Comparison of ENCODE assay signal across 12 cellular contexts in the genomic region with DNA sequence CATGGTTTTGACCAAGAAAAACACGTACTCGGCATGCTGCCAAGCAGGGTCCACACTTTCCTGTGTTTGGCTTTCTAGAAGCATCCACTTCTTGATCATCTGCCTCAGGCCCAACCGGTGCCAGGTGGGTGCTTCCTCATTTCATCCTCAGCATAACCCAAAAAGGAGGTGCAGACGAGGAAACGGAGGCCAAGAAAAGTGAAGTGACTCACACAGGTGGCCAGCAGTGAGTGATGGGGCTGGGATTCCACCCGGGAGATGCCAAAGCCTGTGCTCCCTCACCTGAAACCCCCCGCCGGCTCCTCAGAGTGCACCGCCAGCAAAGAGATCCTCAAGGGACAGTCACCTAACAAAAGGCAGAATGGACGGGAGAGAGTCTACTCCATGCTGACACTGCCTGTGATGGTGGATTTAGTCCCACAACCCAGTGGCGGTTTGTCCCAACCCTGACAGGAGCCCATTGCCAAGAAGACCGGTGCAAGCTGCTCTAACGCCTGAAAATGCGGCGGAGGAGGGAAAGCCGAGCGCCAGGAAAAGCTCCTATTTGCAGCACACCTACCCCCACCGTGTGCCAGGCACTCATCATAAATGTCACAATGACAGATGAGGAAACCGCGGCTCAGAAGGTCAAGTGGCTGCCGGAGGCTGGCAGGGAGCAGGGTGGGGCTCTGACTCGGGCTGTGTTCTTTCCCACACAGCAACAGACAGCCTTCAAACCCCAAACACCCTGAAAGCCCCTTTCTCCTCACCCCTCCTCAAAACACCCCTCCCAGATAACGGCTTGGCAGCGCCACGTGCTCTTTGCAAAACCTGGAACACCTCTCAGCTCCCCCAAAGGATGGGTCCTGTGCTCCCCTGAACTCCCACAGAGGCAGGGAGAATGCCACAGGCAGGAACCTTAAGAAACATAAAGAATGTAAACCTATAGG. TPM values are rescaled to one million over a fixed set of nuclear protein-coding genes. Genes with fewer than 3 reads are reported as not detected.
DNase-seq lines count a peak whose midpoint lies in the region; ATAC-seq and TF ChIP-seq lines count a peak whose summit lies in the region.
"Had no signal": no experiment of that assay in that cellular context is flagged by ENCODE, and none has a peak within 500 bp of the region (broad histone marks: within the 10 kb centered on the region; RNA-seq: fewer than 3 reads in every experiment).

No MANE protein-coding gene starts in this region.

- H3K79me2 ChIP-seq in DND-41 (ENCODE audit: insufficient read depth, low read length) = peaks cover 100% of the 10 kb centered on the region

- DNase-seq in DND-41 (no peak), SK-N-MC (ENCODE audit: low read depth, low spot score) (no peak), left colon (no peak), iPS-NIHi7 (ENCODE audit: extremely low spot score) (no peak), HuH-7.5 (ENCODE audit: low spot score) (no peak), MG63 (no peak)
- no peak for DNase-seq in activated T-helper 1 cell treated with anti-CD3 and anti-CD28 coated beads, Interleukin-12 subunit alpha, Interleukin-12 subunit beta, Interleukin-2, Interleukin-4 antibody, amounts not matched to agents 30 ng/mL and 10 ng/mL and 1 ng/mL, durations not matched to agents 14 hours and 24 hours and 36 hours (ENCODE audit: low spot score)
- DNase-seq: kidney glomerular epithelial cell had no signal

- TF ChIP-seq CTCF in DND-41 (IDR thresholded peaks at IDR 0.05; ENCODE audit: borderline replicate concordance, extremely low read depth, low read length, poor library complexity, severe bottlenecking) = no peak

- H3K36me3 ChIP-seq in DND-41 (ENCODE audit: insufficient read depth, low read length) (peaks cover 97% of the 10 kb centered on the region), SK-N-MC (ENCODE audit: insufficient read depth, low read length) (peaks cover 99% of the 10 kb centered on the region), MG63 (no peaks in the 10 kb centered on the region)
- H3K36me3 ChIP-seq: neural progenitor cell had no signal

- no peak for ATAC-seq in DND-41 (ENCODE audit: insufficient read depth, low read depth)
- ATAC-seq in left colon = peak; percentile 66
- no peak for ATAC-seq in GM18502 (IDR thresholded peaks at IDR 0.05; ENCODE audit: poor library complexity, unreplicated experiment)

- H3K4me1 ChIP-seq in DND-41 (ENCODE audit: insufficient read depth, low read length) = peaks cover 60% of the 10 kb centered on the region

- no peak overlapping the region for H2AFZ ChIP-seq in DND-41 (ENCODE audit: low read depth, low read length)
- H2AFZ ChIP-seq: neural progenitor cell had no signal

- no peaks in the 10 kb centered on the region for H3K27me3 Mint-ChIP-seq in activated T-helper 1 cell treated with anti-CD3 and anti-CD28 coated beads, Interleukin-12 subunit alpha, Interleukin-12 subunit beta, Interleukin-2, Interleukin-4 antibody, amounts not matched to agents 30 ng/mL and 10 ng/mL and 1 ng/mL, durations not matched to agents 14 hours and 24 hours and 36 hours (ENCODE audit: insufficient read depth)

- no peak overlapping the region for H3K9ac ChIP-seq in DND-41 (ENCODE audit: low read depth, low read length)
- no peak overlapping the region for H3K9ac ChIP-seq in SK-N-MC (ENCODE audit: insufficient read length)
- H3K9ac ChIP-seq: BLaER1 treated with 17β-estradiol and CSF1 and Interleukin-3, amounts not matched to agents 10 nM and 100 nM; neural progenitor cell had no signal

- H3K4me2 ChIP-seq in DND-41 (ENCODE audit: insufficient read depth, low read length) = peak overlapping the region; percentile 5
- H3K4me2 ChIP-seq: BLaER1 treated with 17β-estradiol and CSF1 and Interleukin-3, amounts not matched to agents 10 nM and 100 nM; neural progenitor cell had no signal

- peak overlapping the region; percentile 78 for H3K4me3 Mint-ChIP-seq in activated T-helper 1 cell treated with anti-CD3 and anti-CD28 coated beads, Interleukin-12 subunit alpha, Interleukin-12 subunit beta, Interleukin-2, Interleukin-4 antibody, amounts not matched to agents 30 ng/mL and 10 ng/mL and 1 ng/mL, durations not matched to agents 14 hours and 24 hours and 36 hours
- H3K4me3 Mint-ChIP-seq: neural progenitor cell had no signal

- no peaks in the 10 kb centered on the region for H3K9me3 Mint-ChIP-seq in activated T-helper 1 cell treated with anti-CD3 and anti-CD28 coated beads, Interleukin-12 subunit alpha, Interleukin-12 subunit beta, Interleukin-2, Interleukin-4 antibody, amounts not matched to agents 30 ng/mL and 10 ng/mL and 1 ng/mL, durations not matched to agents 14 hours and 24 hours and 36 hours
- H3K9me3 Mint-ChIP-seq: neural progenitor cell had no signal

- peaks cover 95% of the 10 kb centered on the region for H3K4me1 Mint-ChIP-seq in activated T-helper 1 cell treated with anti-CD3 and anti-CD28 coated beads, Interleukin-12 subunit alpha, Interleukin-12 subunit beta, Interleukin-2, Interleukin-4 antibody, amounts not matched to agents 30 ng/mL and 10 ng/mL and 1 ng/mL, durations not matched to agents 14 hours and 24 hours and 36 hours (ENCODE audit: low read depth)

- H3K27me3 ChIP-seq in DND-41 (ENCODE audit: insufficient read depth, low read length, poor library complexity) (no peaks in the 10 kb centered on the region), MG63 (no peaks in the 10 kb centered on the region)

- H3K4me3 ChIP-seq in DND-41 (ENCODE audit: low read depth in 1 of 2, low read length in 2 of 2) (no peak overlapping the region), SK-N-MC (peak overlapping the region; percentile 26; the same call in 1 of the 2 replicates), MG63 (no peak overlapping the region)
- H3K4me3 ChIP-seq: BLaER1 treated with 17β-estradiol and CSF1 and Interleukin-3, amounts not matched to agents 10 nM and 100 nM; neural progenitor cell had no signal

- H3K9me3 ChIP-seq in DND-41 (ENCODE audit: insufficient read depth, low read length, severe bottlenecking) = no peaks in the 10 kb centered on the region
- H3K9me3 ChIP-seq in SK-N-MC (ENCODE audit: low read depth, low read length) = no peaks in the 10 kb centered on the region
- no peaks in the 10 kb centered on the region for H3K9me3 ChIP-seq in MG63
- H3K9me3 ChIP-seq: BLaER1 treated with 17β-estradiol and CSF1 and Interleukin-3, amounts not matched to agents 10 nM and 100 nM had no signal

- peaks cover 93% of the 10 kb centered on the region for H4K20me1 ChIP-seq in DND-41 (ENCODE audit: insufficient read depth, low read length)

- H3K27ac ChIP-seq in DND-41 (ENCODE audit: low read length) = no peak overlapping the region
- H3K27ac ChIP-seq in SK-N-MC = peak overlapping the region; percentile 60; the same call in 1 of the 2 replicates
- H3K27ac ChIP-seq: BLaER1 treated with 17β-estradiol and CSF1 and Interleukin-3, amounts not matched to agents 10 nM and 100 nM; neural progenitor cell had no signal

- peak overlapping the region; percentile 97 for H3K27ac Mint-ChIP-seq in activated T-helper 1 cell treated with anti-CD3 and anti-CD28 coated beads, Interleukin-12 subunit alpha, Interleukin-12 subunit beta, Interleukin-2, Interleukin-4 antibody, amounts not matched to agents 30 ng/mL and 10 ng/mL and 1 ng/mL, durations not matched to agents 14 hours and 24 hours and 36 hours
- H3K27ac Mint-ChIP-seq: neural progenitor cell had no signal

- peaks cover 36% of the 10 kb centered on the region for H3K36me3 Mint-ChIP-seq in activated T-helper 1 cell treated with anti-CD3 and anti-CD28 coated beads, Interleukin-12 subunit alpha, Interleukin-12 subunit beta, Interleukin-2, Interleukin-4 antibody, amounts not matched to agents 30 ng/mL and 10 ng/mL and 1 ng/mL, durations not matched to agents 14 hours and 24 hours and 36 hours (ENCODE audit: low read depth)
- H3K36me3 Mint-ChIP-seq: neural progenitor cell had no signal

- intact Hi-C loops in activated T-helper 1 cell treated with anti-CD3 and anti-CD28 coated beads, Interleukin-12 subunit alpha, Interleukin-12 subunit beta, Interleukin-2, Interleukin-4 antibody, amounts not matched to agents 30 ng/mL and 10 ng/mL and 1 ng/mL, durations not matched to agents 14 hours and 24 hours and 36 hours (cut with micrococcal nuclease) = loop anchor here (1.0 kb wide), 1 partner anchor 8 kb away; no protein-coding TSS in a partner anchor
- intact Hi-C loops in left colon (cut with DNase I, micrococcal nuclease) = no loop called here

RNA-seq across cellular contexts. Expression of gene BCL11B, which starts 18.8 kb away (rescaled TPM):
- total RNA-seq in activated T-helper 1 cell treated with anti-CD3 and anti-CD28 coated beads, Interleukin-12 subunit alpha, Interleukin-12 subunit beta, Interleukin-2, Interleukin-4 antibody, amounts not matched to agents 30 ng/mL and 10 ng/mL and 1 ng/mL, durations not matched to agents 14 hours and 24 hours and 36 hours = 43.5 and 45.4 TPM in 2 replicates
- total RNA-seq in left colon = 1 to 10 TPM; 3.7 to 5.1 TPM
- not detected in 2 replicates for total RNA-seq in MG63 (2014; rRNA removed; shearing (Covaris generic); ENCODE audit: low replicate concordance)
- total RNA-seq: fibroblast of villous mesenchyme had no signal
